In the genomic region with DNA sequence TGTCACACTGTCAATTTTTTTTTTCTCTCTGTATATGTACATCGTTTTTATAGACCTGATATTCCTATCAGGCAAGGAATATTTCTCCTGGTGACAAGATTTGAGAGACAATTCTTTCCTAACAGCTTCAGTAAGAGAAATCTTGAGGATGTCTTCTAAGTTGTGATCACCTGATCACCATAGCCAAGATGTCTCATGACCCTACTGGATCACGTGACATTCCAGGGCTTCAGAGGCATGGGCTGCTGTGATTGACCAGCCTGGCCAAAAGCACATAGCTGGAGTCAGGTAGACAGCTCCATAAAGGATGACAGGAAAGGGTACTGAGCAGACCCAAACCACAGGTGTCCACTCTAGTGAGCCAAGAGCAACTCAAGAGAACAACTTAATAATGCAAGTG, we compare ENCODE assay signal across 24 cellular contexts.
"Had no signal": no experiment of that assay in that cellular context is flagged by ENCODE, and none has a peak within 500 bp of the region (broad histone marks: within the 10 kb centered on the region; RNA-seq: fewer than 3 reads in every experiment).

No MANE protein-coding gene starts in this region.

- H3K4me3 ChIP-seq: coronary artery, dorsolateral prefrontal cortex, esophagus squamous epithelium, gastrocnemius medialis, heart right ventricle, left lung, lower lobe of right lung had no signal

- H3K27me3 ChIP-seq: esophagus squamous epithelium, gastrocnemius medialis, heart right ventricle, left lung had no signal

- H3K4me3 Mint-ChIP-seq: memory B cell had no signal

- H3K36me3 ChIP-seq: esophagus squamous epithelium, gastrocnemius medialis, heart right ventricle, left lung, lower lobe of right lung had no signal

- H3K9me3 ChIP-seq: esophagus squamous epithelium, gastrocnemius medialis, heart right ventricle, left lung, lower lobe of right lung had no signal

- H3K36me3 Mint-ChIP-seq: memory B cell had no signal

- H3K27ac Mint-ChIP-seq: memory B cell had no signal

- H3K4me1 ChIP-seq: esophagus squamous epithelium, gastrocnemius medialis, heart right ventricle, left lung, lower lobe of right lung had no signal

- DNase-seq: dermis blood vessel endothelial cell; dorsolateral prefrontal cortex; effector CD4-positive, alpha-beta T cell; effector memory CD4-positive, alpha-beta T cell; esophagus squamous epithelium; foreskin fibroblast; foreskin melanocyte; gastrocnemius medialis; glutamatergic neuron; head of caudate nucleus; heart right ventricle; hippocampal formation; left cardiac atrium; left lung; left ventricle myocardium superior; lower lobe of right lung; mesendoderm; midbrain had no signal

- H3K27me3 Mint-ChIP-seq: memory B cell had no signal

- ATAC-seq: gastrocnemius medialis, heart right ventricle, left cardiac atrium, left lung, left ventricle myocardium superior, lower lobe of right lung had no signal

- H3K4me1 Mint-ChIP-seq: memory B cell had no signal

- H3K27ac ChIP-seq: coronary artery, dorsolateral prefrontal cortex, esophagus squamous epithelium, gastrocnemius medialis, heart right ventricle, left lung, lower lobe of right lung had no signal

- FAIRE-seq: colon, endothelial cell of umbilical vein, islet of Langerhans, keratinocyte had no signal
